In genomic region chr11:57508341-57509170, GRCh38 we compare ENCODE assay signal across 1 cellular context.
TF ChIP-seq lines count a peak whose summit lies in the region.

No MANE protein-coding gene starts in this region.

TF ChIP-seq in GM23338, 12 proteins besides CTCF, POLR2A, EP300 and RAD21 (continued from another document):
- TF ChIP-seq REST (IDR thresholded peaks at IDR 0.05; ENCODE audit: unreplicated experiment) (no peak), NANOG (IDR thresholded peaks at IDR 0.05; ENCODE audit: borderline replicate concordance) (no peak), ZNF331 (CRISPR knock-in tag; IDR thresholded peaks at IDR 0.05; ENCODE audit: low read depth) (no peak), JUNB (IDR thresholded peaks at IDR 0.05; ENCODE audit: unreplicated experiment) (no peak), STAT1 (IDR thresholded peaks at IDR 0.05; ENCODE audit: unreplicated experiment) (no peak), ETS1 (IDR thresholded peaks at IDR 0.05) (no peak), EZH2 (IDR thresholded peaks at IDR 0.05; ENCODE audit: low read depth, unreplicated experiment) (no peak), CREB1 (CRISPR knock-in tag; IDR thresholded peaks at IDR 0.05; ENCODE audit: low read depth) (no peak), ZNF114 (CRISPR knock-in tag; IDR thresholded peaks at IDR 0.05) (no peak), POLR2AphosphoS5 (IDR thresholded peaks at IDR 0.05; ENCODE audit: low read depth) (no peak)
